ENCODE assay signal across 8 cellular contexts in genomic region chrX:68686684-68687045, GRCh38. TPM values are rescaled to one million over a fixed set of nuclear protein-coding genes. Genes with fewer than 3 reads are reported as not detected.
DNase-seq lines count a peak whose midpoint lies in the region; ATAC-seq, FAIRE-seq and TF ChIP-seq lines count a peak whose summit lies in the region.

No MANE protein-coding gene starts in this region.

- CTCF ChIA-PET in AG04449 (lab: Yijun Ruan, JAX) (interaction anchor here (1.2 to 1.4 kb wide), 3 partner anchors 9 to 24 kb away, joined by 3 to 4 read pairs (median 4); no protein-coding TSS in a partner anchor), K562 (lab: Yijun Ruan, JAX; ENCODE audit: low intra/inter-chr PET ratio) (no interaction called here)

- POLR2A ChIA-PET in AG04449 (lab: Yijun Ruan, JAX) (no interaction called here), K562 (lab: Yijun Ruan, JAX) (interaction anchor here (0.6 to 1.4 kb wide), 6 partner anchors 9 to 297 kb away, joined by 3 to 7 read pairs (median 3); no protein-coding TSS in a partner anchor)

- peak overlapping the region; percentile 63 to 91 for H3K9ac ChIP-seq in K562 (ENCODE audit: insufficient read depth in 1 of 2, low read depth in 2 of 2, low read length in 2 of 2)
- peak overlapping the region; percentile 66 for H3K9ac ChIP-seq in mesendoderm (ENCODE audit: low read length)
- H3K9ac ChIP-seq in Karpas-422 (ENCODE audit: low read length): no peak overlapping the region

- no peak overlapping the region for H2AK5ac ChIP-seq in mesendoderm (ENCODE audit: low read length)

- H4K8ac ChIP-seq in mesendoderm (ENCODE audit: low read depth, low read length): no peak overlapping the region

- no peaks in the 10 kb centered on the region for H3K79me1 ChIP-seq in mesendoderm (ENCODE audit: low read length)

- in situ Hi-C loops in K562 (cut with MboI): no loop called here

- no peak overlapping the region for H3K23ac ChIP-seq in mesendoderm (ENCODE audit: low read length)

- no peak for TF ChIP-seq EP300 in K562 (IDR thresholded peaks at IDR 0.05; ENCODE audit: low read length)

- H3K27ac ChIP-seq in K562 (ENCODE audit: extremely low read depth, low read depth, low read length) (peak overlapping the region; percentile 80; the same call in 2 of the 3 replicates), mesendoderm (ENCODE audit: low read depth, low read length) (peak overlapping the region; percentile 20), Karpas-422 (ENCODE audit: low read length) (no peak overlapping the region)

- H3K56ac ChIP-seq in mesendoderm (ENCODE audit: low read length): peak overlapping the region; percentile 82

- H4K5ac ChIP-seq in mesendoderm (ENCODE audit: low read length): no peak overlapping the region

- peak overlapping the region; percentile 78 for H3K4me2 ChIP-seq in K562 (ENCODE audit: insufficient read depth, low read length)
- H3K4me2 ChIP-seq in mesendoderm (ENCODE audit: low read length): peak overlapping the region; percentile 64
- H3K4me2 ChIP-seq in Karpas-422 (ENCODE audit: low read depth, low read length, poor library complexity, severe bottlenecking): no peak overlapping the region

- no peaks in the 10 kb centered on the region for H3K9me1 ChIP-seq in K562 (ENCODE audit: control insufficient read depth, insufficient read depth, low read length)

- no peak overlapping the region for H3K4ac ChIP-seq in mesendoderm (ENCODE audit: low read depth, low read length)

- peak; percentile 65 for FAIRE-seq in K562 (lab: Jason Lieb, UNC)

- H4K20me1 ChIP-seq in K562 (replicated peaks; ENCODE audit: control insufficient read depth, insufficient read depth, low read length) (no peaks in the 10 kb centered on the region), Karpas-422 (ENCODE audit: insufficient read depth, low read depth, low read length) (no peaks in the 10 kb centered on the region)

- intact Hi-C loops in K562 (cut with micrococcal nuclease): loop anchor here (5.0 kb wide), 1 partner anchor 114 kb away; no protein-coding TSS in a partner anchor

- peak overlapping the region; percentile 76; the same call in 1 of the 2 replicates for H2AFZ ChIP-seq in K562 (ENCODE audit: low read depth, low read length)
- no peak overlapping the region for H2AFZ ChIP-seq in Karpas-422 (ENCODE audit: low read length)

- no peak overlapping the region for H2BK15ac ChIP-seq in mesendoderm (replicated peaks; ENCODE audit: low read depth)

- no peak overlapping the region for H2BK5ac ChIP-seq in mesendoderm (ENCODE audit: low read length)

- H3K79me2 ChIP-seq in K562 (ENCODE audit: control insufficient read depth, insufficient read depth, low read length) (no peaks in the 10 kb centered on the region), mesendoderm (ENCODE audit: control insufficient read depth, insufficient read depth, low read length) (no peaks in the 10 kb centered on the region), Karpas-422 (ENCODE audit: low read length) (no peaks in the 10 kb centered on the region)

- no peak for TF ChIP-seq POLR2A in K562 (conservative IDR thresholded peaks at IDR 0.05)

- H3K27me3 ChIP-seq in K562 (ENCODE audit: control insufficient read depth in 2 of 2, insufficient read depth in 2 of 2, low read length in 2 of 2) (no peaks in the 10 kb centered on the region), mesendoderm (ENCODE audit: insufficient read depth, low read length, poor library complexity) (no peaks in the 10 kb centered on the region), Karpas-422 (ENCODE audit: low read length) (no peaks in the 10 kb centered on the region)

- no peak for DNase-seq in AG04449 (ENCODE audit: low read depth, low spot score)
- peak in 63 of 76 experiments; percentile 1 to 67 (median 24) for DNase-seq in HUDEP-2 (lab: John Stamatoyannopoulos, UW; ENCODE audit: unreplicated experiment in 76 of 76)
- DNase-seq in K562 (ENCODE audit: extremely low read depth in 1 of 4, low spot score in 3 of 4): peak; percentile 26 to 74 (median 45)
- DNase-seq in mesendoderm: peak; percentile 44
- DNase-seq in activated gamma-delta T cell treated with Interleukin-2 at 50 U/mL for 16 hours: no peak
- DNase-seq in NCI-H2081 (lab: John Stamatoyannopoulos, UW): no peak
- no peak for DNase-seq in Karpas-422

- no peaks in the 10 kb centered on the region for H3K9me2 ChIP-seq in Karpas-422 (replicated peaks; ENCODE audit: insufficient read depth, low read length)

- H3K4me1 ChIP-seq in K562 (replicated peaks in 1 of 2; ENCODE audit: control insufficient read depth in 2 of 2, insufficient read depth in 2 of 2, low read length in 2 of 2) (peaks cover 17 to 21% of the 10 kb centered on the region in 2 experiments; a peak in 4 of 5 replicates), mesendoderm (ENCODE audit: control insufficient read depth, low read depth, low read length) (no peaks in the 10 kb centered on the region), Karpas-422 (ENCODE audit: low read length) (peaks cover 4% of the 10 kb centered on the region; the same call in 1 of the 2 replicates)

- H3K4me3 ChIP-seq in AG04449 (ENCODE audit: low read depth, low read length) (peak overlapping the region; percentile 46), K562 (peak overlapping the region; percentile 45), mesendoderm (ENCODE audit: low read length) (no peak overlapping the region), Karpas-422 (ENCODE audit: low read length) (no peak overlapping the region)

- TF ChIP-seq CTCF in AG04449 (IDR thresholded peaks at IDR 0.05; ENCODE audit: insufficient read depth, low read length, missing control alignments) (no peak), K562 (IDR thresholded peaks at IDR 0.05 in 2 of 3, conservative IDR thresholded peaks at IDR 0.05 in 1 of 3; ENCODE audit: insufficient read depth in 2 of 3, low read depth in 1 of 3, low read length in 3 of 3) (peak in 1 of 3 experiments; percentile 23; a peak in 1 of 6 replicates)

- H3K36me3 ChIP-seq in K562 (ENCODE audit: control insufficient read depth, insufficient read depth, low read length) (no peaks in the 10 kb centered on the region; the same call in 2 of the 3 replicates), mesendoderm (ENCODE audit: control insufficient read depth, insufficient read depth, low read length) (no peaks in the 10 kb centered on the region), Karpas-422 (ENCODE audit: insufficient read depth, low read length) (no peaks in the 10 kb centered on the region)

- H3K18ac ChIP-seq in mesendoderm (ENCODE audit: low read length): peak overlapping the region; percentile 76

- no peaks in the 10 kb centered on the region for H3K9me3 ChIP-seq in K562 (replicated peaks; ENCODE audit: control insufficient read depth, insufficient read depth, low read depth, low read length)
- no peaks in the 10 kb centered on the region for H3K9me3 ChIP-seq in Karpas-422 (ENCODE audit: low read length)

- no peak for TF ChIP-seq RAD21 in K562 (CRISPR knock-in tag; conservative IDR thresholded peaks at IDR 0.05 in 1 of 2, IDR thresholded peaks at IDR 0.05 in 1 of 2)

- 2% methylated on average over 6 of the region's 11 CpGs for WGBS in K562 (ENCODE audit: insufficient coverage, low coverage, missing lambda C conversion rate)
- WGBS in mesendoderm (ENCODE audit: extremely low coverage, insufficient coverage, low lambda C conversion rate): no CpG with 5 or more reads among the region's 11 CpGs

- ATAC-seq in K562 (peak; percentile 74), HG03045 (IDR thresholded peaks at IDR 0.05; ENCODE audit: unreplicated experiment) (no peak)

- no peak overlapping the region for H2BK120ac ChIP-seq in mesendoderm (ENCODE audit: low read depth, low read length)

- TSS peak; percentile 64 for BruUV-seq in K562 (replicated peaks; lab: Mats Ljungman, UMichigan)

TF ChIP-seq in K562, 482 proteins besides CTCF, POLR2A, EP300 and RAD21 (continues in another document):
- TF ChIP-seq HDAC1 (IDR thresholded peaks at IDR 0.05) (peak in 1 of 2 experiments; percentile 66; a peak in 2 of 4 replicates), NCOA1 (IDR thresholded peaks at IDR 0.05; ENCODE audit: low read depth) (no peak)
- TF ChIP-seq, protein P1, sequence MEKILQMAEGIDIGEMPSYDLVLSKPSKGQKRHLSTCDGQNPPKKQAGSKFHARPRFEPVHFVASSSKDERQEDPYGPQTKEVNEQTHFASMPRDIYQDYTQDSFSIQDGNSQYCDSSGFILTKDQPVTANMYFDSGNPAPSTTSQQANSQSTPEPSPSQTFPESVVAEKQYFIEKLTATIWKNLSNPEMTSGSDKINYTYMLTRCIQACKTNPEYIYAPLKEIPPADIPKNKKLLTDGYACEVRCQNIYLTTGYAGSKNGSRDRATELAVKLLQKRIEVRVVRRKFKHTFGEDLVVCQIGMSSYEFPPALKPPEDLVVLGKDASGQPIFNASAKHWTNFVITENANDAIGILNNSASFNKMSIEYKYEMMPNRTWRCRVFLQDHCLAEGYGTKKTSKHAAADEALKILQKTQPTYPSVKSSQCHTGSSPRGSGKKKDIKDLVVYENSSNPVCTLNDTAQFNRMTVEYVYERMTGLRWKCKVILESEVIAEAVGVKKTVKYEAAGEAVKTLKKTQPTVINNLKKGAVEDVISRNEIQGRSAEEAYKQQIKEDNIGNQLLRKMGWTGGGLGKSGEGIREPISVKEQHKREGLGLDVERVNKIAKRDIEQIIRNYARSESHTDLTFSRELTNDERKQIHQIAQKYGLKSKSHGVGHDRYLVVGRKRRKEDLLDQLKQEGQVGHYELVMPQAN (IDR thresholded peaks at IDR 0.05; ENCODE audit: borderline replicate concordance): peak; percentile 47; the same call in 1 of the 2 replicates

RNA-seq across cellular contexts. Expression of gene STARD8, which starts 39.2 kb away (rescaled TPM):
- total RNA-seq in K562 (2011; cell fraction: chromatin; rRNA removed; ENCODE audit: low replicate concordance): 38.1 and 60.0 TPM in 2 replicates
- 38.0 TPM in 2 replicates for total RNA-seq in K562 (2011; cell fraction: nucleolus; rRNA removed)
- total RNA-seq in K562 (2011; cell fraction: nucleoplasm; rRNA removed): 29.8 and 33.7 TPM in 2 replicates
- total RNA-seq in K562 (2014; rRNA removed) (19.9 and 27.1 TPM in 2 replicates), K562 (2014; rRNA removed; fragmentation: Illumina TruSeq; extraction: Trizol) (8.0 and 9.1 TPM in 2 replicates), K562 (2015; rRNA removed; fragmentation: Illumina TruSeq; extraction: Trizol) (8.5 and 9.2 TPM in 2 replicates), K562 (2021) (30.2 and 35.0 TPM in 2 replicates)
- polyA plus RNA-seq in K562 (2011; rRNA removed) (18.6 and 20.1 TPM in 2 replicates), K562 (2014; fragmentation: Illumina TruSeq; extraction: Trizol) (15.9 and 21.4 TPM in 2 replicates), K562 (2014; fragmentation: Nextera tagmentation; extraction: Ambion mirVana) (1 to 10 TPM; 1.6 to 1.9 TPM), K562 (2014; rRNA removed) (17.7 and 18.4 TPM in 2 replicates)
- 19.5 and 27.1 TPM in 2 replicates for polyA plus RNA-seq in K562 (2011; cell fraction: cytosol; rRNA removed)
- 57.2 and 86.0 TPM in 2 replicates for polyA plus RNA-seq in K562 (2011; cell fraction: nucleus; rRNA removed)
- 16.9 and 20.5 TPM in 2 replicates for polyA plus RNA-seq in K562 (2012)
- 16.7 and 26.6 TPM in 2 replicates for polyA minus RNA-seq in K562 (2011; rRNA and poly(A)+ RNA removed)
- polyA minus RNA-seq in K562 (2011; cell fraction: cytosol; rRNA and poly(A)+ RNA removed): 23.9 and 27.2 TPM in 2 replicates
- 15.7 and 16.7 TPM in 2 replicates for polyA minus RNA-seq in K562 (2011; cell fraction: nucleus; rRNA and poly(A)+ RNA removed)
- polyA plus RNA-seq in mesendoderm (2013, experiment 1 of 2): 5.1 TPM
- 5.0 TPM for polyA plus RNA-seq in mesendoderm (2013, experiment 2 of 2)
- 0.36 TPM in 1 of 2 replicates, not detected in the other for total RNA-seq in Karpas-422 (2014; rRNA removed; shearing (Covaris generic); ENCODE audit: low replicate concordance)

Comparison
In these comparisons a context has a peak if more than half of its experiments do, and no peak if none do; other contexts are left out.
1. DNase-seq: peak in HUDEP-2 (63 of 76), K562 (4 of 4) and mesendoderm (single experiment); none in AG04449 (single experiment), activated gamma-delta T cell treated with Interleukin-2 at 50 U/mL for 16 hours (single experiment), NCI-H2081 (0 of 2) and Karpas-422 (single experiment).
2. H3K4me3 ChIP-seq: peak in AG04449 (single experiment) and K562 (single experiment); none in mesendoderm (single experiment) and Karpas-422 (single experiment).